ENCODE assay signal across 23 cellular contexts in the genomic region with DNA sequence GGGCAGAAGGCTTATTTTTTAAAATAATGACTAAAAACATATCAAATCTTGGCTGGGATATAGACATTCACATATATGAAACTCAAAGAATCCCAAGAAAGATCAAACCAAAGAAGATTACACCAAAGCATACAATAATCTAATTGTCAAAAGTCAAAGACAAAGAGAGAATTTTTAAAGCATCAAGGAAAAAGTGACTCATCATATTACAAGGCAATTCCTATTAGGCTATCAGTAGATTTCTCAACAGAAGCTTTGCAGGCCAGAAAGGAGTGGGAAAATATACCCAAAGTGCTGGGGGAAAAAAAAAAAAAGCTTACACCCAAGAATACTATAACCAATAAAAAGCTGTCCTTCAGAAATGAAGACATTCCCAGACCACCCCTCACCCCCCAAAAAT.
"Had no signal": no experiment of that assay in that cellular context is flagged by ENCODE, and none has a peak within 500 bp of the region (broad histone marks: within the 10 kb centered on the region; RNA-seq: fewer than 3 reads in every experiment).

No MANE protein-coding gene starts in this region.

- H3K27ac ChIP-seq: body of pancreas, heart right ventricle, lower lobe of right lung, spleen, testis, transverse colon had no signal

- H3K4me3 ChIP-seq: body of pancreas, heart right ventricle, lower lobe of right lung, spleen, testis, transverse colon had no signal

- DNase-seq: activated B cell treated with CpG ODN at 0.5 μM for 24 hours; activated CD4-positive, alpha-beta T cell treated with anti-CD3 and anti-CD28 coated beads, Interleukin-2, amount 50 U/mL, for 1 hour; activated CD8-positive, alpha-beta T cell treated with anti-CD3 and anti-CD28 coated beads for 36 hours; activated naive CD8-positive, alpha-beta T cell treated with anti-CD3 and anti-CD28 coated beads, Interleukin-2, amount 50 U/mL, for 24 hours; activated T-cell treated with anti-CD3 and anti-CD28 coated beads, Interleukin-2, amount 50 U/mL, for 4 hours; body of pancreas; caudate nucleus; heart right ventricle; kidney glomerular epithelial cell; lower lobe of right lung; mesendoderm; posterior cingulate gyrus; right cardiac atrium; spleen; stimulated activated naive CD4-positive, alpha-beta T cell; T-cell; testis; transverse colon had no signal

- ATAC-seq: activated CD8-positive, alpha-beta T cell treated with anti-CD3 and anti-CD28 coated beads for 36 hours; activated naive CD8-positive, alpha-beta T cell treated with anti-CD3 and anti-CD28 coated beads, Interleukin-2, amount 50 U/mL, for 24 hours; activated T-cell treated with anti-CD3 and anti-CD28 coated beads, Interleukin-2, amount 50 U/mL, for 4 hours; activated T-helper 17 cell treated with anti-CD3 and anti-CD28 coated beads, Interleukin-2, amount 50 U/mL, for 72 hours; body of pancreas; esophagus mucosa; heart right ventricle; left lobe of liver; lower lobe of right lung; natural killer cell treated with Interleukin-12 subunit alpha and Interleukin-12 subunit beta and Interleukin-15 and Interleukin-18, amount 100 ng/mL, for 72 hours; right cardiac atrium; T-cell had no signal

- H3K9me3 ChIP-seq: body of pancreas, lower lobe of right lung, testis, transverse colon had no signal

- H3K36me3 ChIP-seq: heart right ventricle, lower lobe of right lung, spleen, transverse colon had no signal

- FAIRE-seq: endothelial cell of umbilical vein had no signal

- H3K4me1 ChIP-seq: body of pancreas, heart right ventricle, lower lobe of right lung, spleen, testis, transverse colon had no signal

- H3K27me3 ChIP-seq: body of pancreas, heart right ventricle, spleen, testis, transverse colon had no signal
